Comparison of ENCODE assay signal across 1 cellular context in the genomic region with DNA sequence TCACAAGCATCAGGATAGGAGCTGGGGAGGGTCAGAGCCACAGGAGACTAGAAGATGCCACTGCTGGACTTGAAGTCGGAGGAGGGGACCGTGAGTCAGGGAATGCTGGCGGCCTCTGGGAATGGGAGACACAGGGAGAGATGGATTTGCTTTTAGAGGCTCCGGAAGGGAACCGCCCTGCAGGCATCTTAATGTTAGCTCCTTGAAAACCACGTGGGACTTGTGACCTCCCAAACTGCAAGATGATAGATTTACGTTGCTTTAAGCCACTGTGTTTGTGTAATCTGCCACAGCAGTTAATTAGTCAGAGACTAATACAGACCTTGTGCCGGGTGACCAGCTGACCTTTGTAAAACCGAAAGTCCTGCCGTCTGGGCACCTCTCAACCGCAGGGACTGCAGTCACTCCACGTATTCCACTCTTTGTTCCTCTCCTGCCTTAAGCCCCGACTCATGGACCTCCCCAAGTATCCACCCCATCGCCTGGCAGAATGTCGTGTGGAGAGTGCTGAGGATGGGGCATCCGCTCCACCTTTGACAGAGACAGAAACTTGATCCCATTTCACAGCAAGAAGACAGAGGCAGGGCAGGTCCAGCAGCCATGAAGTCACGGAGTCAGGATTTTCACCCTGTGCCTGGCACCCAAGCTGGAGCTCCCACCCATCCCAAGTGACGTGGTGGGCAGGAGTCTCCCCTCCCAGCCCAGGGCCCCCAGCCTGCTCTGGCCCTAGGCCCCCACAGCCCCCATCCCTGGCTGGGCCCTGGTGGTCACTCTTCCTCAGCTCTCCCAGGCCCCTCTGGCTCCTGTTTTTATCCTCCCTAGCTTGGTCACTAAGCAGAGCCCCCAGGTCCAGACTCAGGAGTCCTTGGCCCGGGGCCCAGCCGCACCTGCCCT.
TF ChIP-seq lines count a peak whose summit lies in the region.

No MANE protein-coding gene starts in this region.

TF ChIP-seq in HepG2, 621 proteins besides CTCF, POLR2A, EP300 and RAD21:
- no peak for TF ChIP-seq FOXO1 (CRISPR knock-in tag; IDR thresholded peaks at IDR 0.05)
- TF ChIP-seq KDM5A (IDR thresholded peaks at IDR 0.05; ENCODE audit: borderline replicate concordance, low read length): no peak
- TF ChIP-seq, protein P1, sequence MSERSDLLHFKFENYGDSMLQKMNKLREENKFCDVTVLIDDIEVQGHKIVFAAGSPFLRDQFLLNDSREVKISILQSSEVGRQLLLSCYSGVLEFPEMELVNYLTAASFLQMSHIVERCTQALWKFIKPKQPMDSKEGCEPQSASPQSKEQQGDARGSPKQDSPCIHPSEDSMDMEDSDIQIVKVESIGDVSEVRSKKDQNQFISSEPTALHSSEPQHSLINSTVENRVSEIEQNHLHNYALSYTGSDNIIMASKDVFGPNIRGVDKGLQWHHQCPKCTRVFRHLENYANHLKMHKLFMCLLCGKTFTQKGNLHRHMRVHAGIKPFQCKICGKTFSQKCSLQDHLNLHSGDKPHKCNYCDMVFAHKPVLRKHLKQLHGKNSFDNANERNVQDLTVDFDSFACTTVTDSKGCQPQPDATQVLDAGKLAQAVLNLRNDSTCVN (CRISPR knock-in tag; IDR thresholded peaks at IDR 0.05; ENCODE audit: borderline replicate concordance): no peak
- TF ChIP-seq, protein P2, sequence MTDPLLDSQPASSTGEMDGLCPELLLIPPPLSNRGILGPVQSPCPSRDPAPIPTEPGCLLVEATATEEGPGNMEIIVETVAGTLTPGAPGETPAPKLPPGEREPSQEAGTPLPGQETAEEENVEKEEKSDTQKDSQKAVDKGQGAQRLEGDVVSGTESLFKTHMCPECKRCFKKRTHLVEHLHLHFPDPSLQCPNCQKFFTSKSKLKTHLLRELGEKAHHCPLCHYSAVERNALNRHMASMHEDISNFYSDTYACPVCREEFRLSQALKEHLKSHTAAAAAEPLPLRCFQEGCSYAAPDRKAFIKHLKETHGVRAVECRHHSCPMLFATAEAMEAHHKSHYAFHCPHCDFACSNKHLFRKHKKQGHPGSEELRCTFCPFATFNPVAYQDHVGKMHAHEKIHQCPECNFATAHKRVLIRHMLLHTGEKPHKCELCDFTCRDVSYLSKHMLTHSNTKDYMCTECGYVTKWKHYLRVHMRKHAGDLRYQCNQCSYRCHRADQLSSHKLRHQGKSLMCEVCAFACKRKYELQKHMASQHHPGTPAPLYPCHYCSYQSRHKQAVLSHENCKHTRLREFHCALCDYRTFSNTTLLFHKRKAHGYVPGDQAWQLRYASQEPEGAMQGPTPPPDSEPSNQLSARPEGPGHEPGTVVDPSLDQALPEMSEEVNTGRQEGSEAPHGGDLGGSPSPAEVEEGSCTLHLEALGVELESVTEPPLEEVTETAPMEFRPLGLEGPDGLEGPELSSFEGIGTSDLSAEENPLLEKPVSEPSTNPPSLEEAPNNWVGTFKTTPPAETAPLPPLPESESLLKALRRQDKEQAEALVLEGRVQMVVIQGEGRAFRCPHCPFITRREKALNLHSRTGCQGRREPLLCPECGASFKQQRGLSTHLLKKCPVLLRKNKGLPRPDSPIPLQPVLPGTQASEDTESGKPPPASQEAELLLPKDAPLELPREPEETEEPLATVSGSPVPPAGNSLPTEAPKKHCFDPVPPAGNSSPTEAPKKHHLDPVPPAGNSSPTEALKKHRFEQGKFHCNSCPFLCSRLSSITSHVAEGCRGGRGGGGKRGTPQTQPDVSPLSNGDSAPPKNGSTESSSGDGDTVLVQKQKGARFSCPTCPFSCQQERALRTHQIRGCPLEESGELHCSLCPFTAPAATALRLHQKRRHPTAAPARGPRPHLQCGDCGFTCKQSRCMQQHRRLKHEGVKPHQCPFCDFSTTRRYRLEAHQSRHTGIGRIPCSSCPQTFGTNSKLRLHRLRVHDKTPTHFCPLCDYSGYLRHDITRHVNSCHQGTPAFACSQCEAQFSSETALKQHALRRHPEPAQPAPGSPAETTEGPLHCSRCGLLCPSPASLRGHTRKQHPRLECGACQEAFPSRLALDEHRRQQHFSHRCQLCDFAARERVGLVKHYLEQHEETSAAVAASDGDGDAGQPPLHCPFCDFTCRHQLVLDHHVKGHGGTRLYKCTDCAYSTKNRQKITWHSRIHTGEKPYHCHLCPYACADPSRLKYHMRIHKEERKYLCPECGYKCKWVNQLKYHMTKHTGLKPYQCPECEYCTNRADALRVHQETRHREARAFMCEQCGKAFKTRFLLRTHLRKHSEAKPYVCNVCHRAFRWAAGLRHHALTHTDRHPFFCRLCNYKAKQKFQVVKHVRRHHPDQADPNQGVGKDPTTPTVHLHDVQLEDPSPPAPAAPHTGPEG (CRISPR knock-in tag; IDR thresholded peaks at IDR 0.05): no peak
- TF ChIP-seq ZNF629 (CRISPR knock-in tag; conservative IDR thresholded peaks at IDR 0.05): peak; percentile 86
- TF ChIP-seq ZNF501 (CRISPR knock-in tag; IDR thresholded peaks at IDR 0.05): no peak
- TF ChIP-seq, protein P3, sequence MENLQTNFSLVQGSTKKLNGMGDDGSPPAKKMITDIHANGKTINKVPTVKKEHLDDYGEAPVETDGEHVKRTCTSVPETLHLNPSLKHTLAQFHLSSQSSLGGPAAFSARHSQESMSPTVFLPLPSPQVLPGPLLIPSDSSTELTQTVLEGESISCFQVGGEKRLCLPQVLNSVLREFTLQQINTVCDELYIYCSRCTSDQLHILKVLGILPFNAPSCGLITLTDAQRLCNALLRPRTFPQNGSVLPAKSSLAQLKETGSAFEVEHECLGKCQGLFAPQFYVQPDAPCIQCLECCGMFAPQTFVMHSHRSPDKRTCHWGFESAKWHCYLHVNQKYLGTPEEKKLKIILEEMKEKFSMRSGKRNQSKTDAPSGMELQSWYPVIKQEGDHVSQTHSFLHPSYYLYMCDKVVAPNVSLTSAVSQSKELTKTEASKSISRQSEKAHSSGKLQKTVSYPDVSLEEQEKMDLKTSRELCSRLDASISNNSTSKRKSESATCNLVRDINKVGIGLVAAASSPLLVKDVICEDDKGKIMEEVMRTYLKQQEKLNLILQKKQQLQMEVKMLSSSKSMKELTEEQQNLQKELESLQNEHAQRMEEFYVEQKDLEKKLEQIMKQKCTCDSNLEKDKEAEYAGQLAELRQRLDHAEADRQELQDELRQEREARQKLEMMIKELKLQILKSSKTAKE (CRISPR knock-in tag; IDR thresholded peaks at IDR 0.05; ENCODE audit: borderline replicate concordance): no peak
- no peak for TF ChIP-seq ZNF775 (CRISPR knock-in tag; IDR thresholded peaks at IDR 0.05; ENCODE audit: borderline replicate concordance)
TF ChIP-seq in HepG2: peak in this region for 1.
